ENCODE assay signal across 1 cellular context in the genomic region with DNA sequence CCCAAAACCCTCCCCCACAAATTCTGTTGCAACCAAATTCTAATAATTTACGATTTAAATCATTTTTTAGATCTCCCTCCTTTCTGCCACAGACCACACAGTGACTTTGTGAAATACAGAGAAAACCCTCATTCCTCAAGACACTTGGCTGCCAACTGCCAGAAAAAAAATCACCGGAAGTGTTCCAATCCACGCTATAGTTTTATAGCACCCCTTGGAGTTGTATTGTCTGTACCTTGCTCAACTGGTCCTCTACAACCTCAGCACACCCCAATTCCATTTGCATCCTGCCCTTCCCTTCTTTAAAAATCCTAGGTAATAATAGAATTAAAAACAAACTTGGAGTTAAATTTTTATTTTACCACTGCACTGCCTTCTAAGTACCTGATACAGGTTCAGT.
TF ChIP-seq lines count a peak whose summit lies in the region.

No MANE protein-coding gene starts in this region.

TF ChIP-seq in GM23338, 12 proteins besides CTCF, POLR2A, EP300 and RAD21 (continued from another document):
- TF ChIP-seq ZNF331 (CRISPR knock-in tag; IDR thresholded peaks at IDR 0.05; ENCODE audit: low read depth) (no peak), JUNB (IDR thresholded peaks at IDR 0.05; ENCODE audit: unreplicated experiment) (no peak), EZH2phosphoT487 (IDR thresholded peaks at IDR 0.05; ENCODE audit: unreplicated experiment) (no peak), CREB1 (CRISPR knock-in tag; IDR thresholded peaks at IDR 0.05; ENCODE audit: low read depth) (no peak), POLR2AphosphoS5 (IDR thresholded peaks at IDR 0.05; ENCODE audit: low read depth) (no peak), NANOG (IDR thresholded peaks at IDR 0.05; ENCODE audit: borderline replicate concordance) (no peak), EZH2 (IDR thresholded peaks at IDR 0.05; ENCODE audit: low read depth, unreplicated experiment) (no peak), ZNF114 (CRISPR knock-in tag; IDR thresholded peaks at IDR 0.05) (no peak), STAT1 (IDR thresholded peaks at IDR 0.05; ENCODE audit: unreplicated experiment) (no peak)
- TF ChIP-seq, protein P1, sequence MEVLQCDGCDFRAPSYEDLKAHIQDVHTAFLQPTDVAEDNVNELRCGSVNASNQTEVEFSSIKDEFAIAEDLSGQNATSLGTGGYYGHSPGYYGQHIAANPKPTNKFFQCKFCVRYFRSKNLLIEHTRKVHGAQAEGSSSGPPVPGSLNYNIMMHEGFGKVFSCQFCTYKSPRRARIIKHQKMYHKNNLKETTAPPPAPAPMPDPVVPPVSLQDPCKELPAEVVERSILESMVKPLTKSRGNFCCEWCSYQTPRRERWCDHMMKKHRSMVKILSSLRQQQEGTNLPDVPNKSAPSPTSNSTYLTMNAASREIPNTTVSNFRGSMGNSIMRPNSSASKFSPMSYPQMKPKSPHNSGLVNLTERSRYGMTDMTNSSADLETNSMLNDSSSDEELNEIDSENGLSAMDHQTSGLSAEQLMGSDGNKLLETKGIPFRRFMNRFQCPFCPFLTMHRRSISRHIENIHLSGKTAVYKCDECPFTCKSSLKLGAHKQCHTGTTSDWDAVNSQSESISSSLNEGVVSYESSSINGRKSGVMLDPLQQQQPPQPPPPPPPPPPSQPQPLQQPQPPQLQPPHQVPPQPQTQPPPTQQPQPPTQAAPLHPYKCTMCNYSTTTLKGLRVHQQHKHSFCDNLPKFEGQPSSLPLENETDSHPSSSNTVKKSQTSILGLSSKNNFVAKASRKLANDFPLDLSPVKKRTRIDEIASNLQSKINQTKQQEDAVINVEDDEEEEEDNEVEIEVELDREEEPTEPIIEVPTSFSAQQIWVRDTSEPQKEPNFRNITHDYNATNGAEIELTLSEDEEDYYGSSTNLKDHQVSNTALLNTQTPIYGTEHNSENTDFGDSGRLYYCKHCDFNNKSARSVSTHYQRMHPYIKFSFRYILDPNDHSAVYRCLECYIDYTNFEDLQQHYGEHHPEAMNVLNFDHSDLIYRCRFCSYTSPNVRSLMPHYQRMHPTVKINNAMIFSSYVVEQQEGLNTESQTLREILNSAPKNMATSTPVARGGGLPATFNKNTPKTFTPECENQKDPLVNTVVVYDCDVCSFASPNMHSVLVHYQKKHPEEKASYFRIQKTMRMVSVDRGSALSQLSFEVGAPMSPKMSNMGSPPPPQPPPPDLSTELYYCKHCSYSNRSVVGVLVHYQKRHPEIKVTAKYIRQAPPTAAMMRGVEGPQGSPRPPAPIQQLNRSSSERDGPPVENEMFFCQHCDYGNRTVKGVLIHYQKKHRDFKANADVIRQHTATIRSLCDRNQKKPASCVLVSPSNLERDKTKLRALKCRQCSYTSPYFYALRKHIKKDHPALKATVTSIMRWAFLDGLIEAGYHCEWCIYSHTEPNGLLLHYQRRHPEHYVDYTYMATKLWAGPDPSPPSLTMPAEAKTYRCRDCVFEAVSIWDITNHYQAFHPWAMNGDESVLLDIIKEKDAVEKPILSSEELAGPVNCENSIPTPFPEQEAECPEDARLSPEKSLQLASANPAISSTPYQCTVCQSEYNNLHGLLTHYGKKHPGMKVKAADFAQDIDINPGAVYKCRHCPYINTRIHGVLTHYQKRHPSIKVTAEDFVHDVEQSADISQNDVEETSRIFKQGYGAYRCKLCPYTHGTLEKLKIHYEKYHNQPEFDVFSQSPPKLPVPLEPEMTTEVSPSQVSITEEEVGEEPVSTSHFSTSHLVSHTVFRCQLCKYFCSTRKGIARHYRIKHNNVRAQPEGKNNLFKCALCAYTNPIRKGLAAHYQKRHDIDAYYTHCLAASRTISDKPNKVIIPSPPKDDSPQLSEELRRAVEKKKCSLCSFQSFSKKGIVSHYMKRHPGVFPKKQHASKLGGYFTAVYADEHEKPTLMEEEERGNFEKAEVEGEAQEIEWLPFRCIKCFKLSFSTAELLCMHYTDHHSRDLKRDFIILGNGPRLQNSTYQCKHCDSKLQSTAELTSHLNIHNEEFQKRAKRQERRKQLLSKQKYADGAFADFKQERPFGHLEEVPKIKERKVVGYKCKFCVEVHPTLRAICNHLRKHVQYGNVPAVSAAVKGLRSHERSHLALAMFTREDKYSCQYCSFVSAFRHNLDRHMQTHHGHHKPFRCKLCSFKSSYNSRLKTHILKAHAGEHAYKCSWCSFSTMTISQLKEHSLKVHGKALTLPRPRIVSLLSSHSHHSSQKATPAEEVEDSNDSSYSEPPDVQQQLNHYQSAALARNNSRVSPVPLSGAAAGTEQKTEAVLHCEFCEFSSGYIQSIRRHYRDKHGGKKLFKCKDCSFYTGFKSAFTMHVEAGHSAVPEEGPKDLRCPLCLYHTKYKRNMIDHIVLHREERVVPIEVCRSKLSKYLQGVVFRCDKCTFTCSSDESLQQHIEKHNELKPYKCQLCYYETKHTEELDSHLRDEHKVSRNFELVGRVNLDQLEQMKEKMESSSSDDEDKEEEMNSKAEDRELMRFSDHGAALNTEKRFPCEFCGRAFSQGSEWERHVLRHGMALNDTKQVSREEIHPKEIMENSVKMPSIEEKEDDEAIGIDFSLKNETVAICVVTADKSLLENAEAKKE (CRISPR knock-in tag; IDR thresholded peaks at IDR 0.05) = no peak
